Comparison of ENCODE assay signal across 8 cellular contexts in genomic region chr12:121802485-121802842, GRCh38. TPM values are rescaled to one million over a fixed set of nuclear protein-coding genes. Genes with fewer than 3 reads are reported as not detected.
DNase-seq lines count a peak whose midpoint lies in the region; ATAC-seq, FAIRE-seq and TF ChIP-seq lines count a peak whose summit lies in the region.

No MANE protein-coding gene starts in this region.

- POLR2A ChIA-PET in RWPE1 (lab: Yijun Ruan, JAX; ENCODE audit: low non-redundant PET) = interaction anchor here (1.0 to 1.3 kb wide), 2 partner anchors 9 to 86 kb away, joined by 3 to 4 read pairs; partner anchors contain the start of gene PSMD9

- H3K9me3 ChIP-seq in esophagus muscularis mucosa (no peaks in the 10 kb centered on the region), prostate gland (no peaks in the 10 kb centered on the region)

- H3K27me3 ChIP-seq in esophagus muscularis mucosa = no peaks in the 10 kb centered on the region
- H3K27me3 ChIP-seq in prostate gland (replicated peaks; ENCODE audit: insufficient read depth) = no peaks in the 10 kb centered on the region

- H3K4me3 ChIP-seq in esophagus muscularis mucosa (peak overlapping the region; percentile 65 to 94 (median 84)), prostate gland (peak overlapping the region; percentile 59 to 84)

- H3K4me1 ChIP-seq in esophagus muscularis mucosa (peaks cover 44 to 57% (median 47%) of the 10 kb centered on the region in 4 donors), prostate gland (replicated peaks) (peaks cover 21% of the 10 kb centered on the region)

- TF ChIP-seq CTCF in RWPE1 (conservative IDR thresholded peaks at IDR 0.05; ENCODE audit: low read depth) = no peak
- no peak for TF ChIP-seq CTCF in esophagus muscularis mucosa (IDR thresholded peaks at IDR 0.05)
- no peak for TF ChIP-seq CTCF in prostate gland (IDR thresholded peaks at IDR 0.05)
- no peak for TF ChIP-seq CTCF in GM13976 (IDR thresholded peaks at IDR 0.05; ENCODE audit: borderline replicate concordance, control extremely low read depth, extremely low read depth, insufficient read depth, missing control alignments)

- 0% methylated on average over 1 of the region's 1 CpG for WGBS in esophagus muscularis mucosa
- 0% methylated on average over 1 of the region's 1 CpG for WGBS in prostate gland

- no peak for DNase-seq in RWPE1 (ENCODE audit: low spot score)
- DNase-seq in esophagus muscularis mucosa (ENCODE audit: extremely low spot score) = no peak
- no peak for DNase-seq in prostate gland (ENCODE audit: low spot score)
- DNase-seq in NCI-H1930 (lab: John Stamatoyannopoulos, UW) = no peak
- DNase-seq in MV-4-11 (lab: John Stamatoyannopoulos, UW) = no peak
- no peak for DNase-seq in GM13976 (ENCODE audit: low spot score)

- CTCF ChIA-PET in RWPE1 (lab: Yijun Ruan, JAX) = interaction anchor here (0.6 to 3.9 kb wide), 3 partner anchors 8 to 85 kb away, joined by 3 to 22 read pairs (median 17); partner anchors contain the start of gene RHOF

- TF ChIP-seq POLR2A in esophagus muscularis mucosa (IDR thresholded peaks at IDR 0.05; ENCODE audit: low read depth) (no peak), prostate gland (IDR thresholded peaks at IDR 0.05) (no peak)

- FAIRE-seq in G401.6 (lab: Jason Lieb, UNC) = peak; percentile 17

- no peak for ATAC-seq in HG03095 (IDR thresholded peaks at IDR 0.05; ENCODE audit: unreplicated experiment)

- in situ Hi-C loops in GM13976 (cut with MboI; ENCODE audit: low sequenced_read_pairs, unreplicated experiment) = no loop called here

- H3K36me3 ChIP-seq in esophagus muscularis mucosa (peaks cover 0 to 10% (median under 1%) of the 10 kb centered on the region in 4 donors), prostate gland (no peaks in the 10 kb centered on the region)

- TF ChIP-seq EP300 in esophagus muscularis mucosa (IDR thresholded peaks at IDR 0.05) = no peak

- H3K27ac ChIP-seq in RWPE1 (peak overlapping the region; percentile 99), esophagus muscularis mucosa (replicated peaks in 1 of 4) (peak overlapping the region; percentile 97 to 100 (median 100)), prostate gland (peak overlapping the region; percentile 98 to 100)

- intact Hi-C loops in esophagus muscularis mucosa (cut with DNase I) (no loop called here), prostate gland (cut with DNase I) (loop anchor here (10.0 kb wide), 1 partner anchor 218 kb away; the partner anchor contains the start of gene KDM2B)

RNA-seq across cellular contexts. Expression of gene SETD1B, which starts 1.3 kb away (rescaled TPM):
- total RNA-seq in esophagus muscularis mucosa (10 to 100 TPM in 3 of 4 donors, 1 to 10 TPM in 1; 9.4 to 27.1 (median 19.9) TPM), prostate gland (10 to 100 TPM; 19.2 to 27.5 TPM)

RNA-seq across cellular contexts. Expression of gene RHOF, which starts 9.0 kb away (rescaled TPM):
- total RNA-seq in esophagus muscularis mucosa (10 to 100 TPM in 3 of 4 donors, 1 to 10 TPM in 1; 7.0 to 23.2 (median 15.9) TPM), prostate gland (10 to 100 TPM in 1 of 2 donors, 1 to 10 TPM in 1; 9.5 to 23.5 TPM)

RNA-seq across cellular contexts. Expression of gene HPD, which starts 56.2 kb away (rescaled TPM):
- total RNA-seq in esophagus muscularis mucosa (1 to 10 TPM in 2 of 4 donors, under 1 TPM in 2; 0.65 to 3.3 (median 1.3) TPM), prostate gland (1 to 10 TPM in 1 of 2 donors, under 1 TPM in 1; 0.41 to 4.0 TPM)
